Comparison of ENCODE assay signal across 11 cellular contexts in genomic region chr1:210556475-210556874, GRCh38.
"Had no signal": no experiment of that assay in that cellular context is flagged by ENCODE, and none has a peak within 500 bp of the region (broad histone marks: within the 10 kb centered on the region; RNA-seq: fewer than 3 reads in every experiment).

No MANE protein-coding gene starts in this region.

- H3K27ac ChIP-seq: GM23248 had no signal

- FAIRE-seq: H1, H54 had no signal

- H3K4me3 Mint-ChIP-seq: GM23338, H9, HFFc6 had no signal

- H3K9ac ChIP-seq: GM23248 had no signal

- DNase-seq: GM23248, GOT3, H7, H9, HCEC 1CT, HFFc6 had no signal

- H3K4me2 ChIP-seq: GM23338 had no signal

- H3K4me1 ChIP-seq: HAP-1 had no signal

- H3K9me3 ChIP-seq: HAP-1 had no signal

- H3K27ac Mint-ChIP-seq: GM23338, H9, HFFc6 had no signal

- ATAC-seq: GM23338, HCT116 had no signal

- H2AFZ ChIP-seq: GM23248, GM23338 had no signal

- H3K9me3 Mint-ChIP-seq: GM23338, H9, HFFc6 had no signal

- H3K4me3 ChIP-seq: GM23248, GM23338, HAP-1 had no signal

- H3K4me1 Mint-ChIP-seq: GM23338 had no signal

- H3K36me3 ChIP-seq: HAP-1 had no signal
